ENCODE assay signal across 8 cellular contexts in the genomic region with DNA sequence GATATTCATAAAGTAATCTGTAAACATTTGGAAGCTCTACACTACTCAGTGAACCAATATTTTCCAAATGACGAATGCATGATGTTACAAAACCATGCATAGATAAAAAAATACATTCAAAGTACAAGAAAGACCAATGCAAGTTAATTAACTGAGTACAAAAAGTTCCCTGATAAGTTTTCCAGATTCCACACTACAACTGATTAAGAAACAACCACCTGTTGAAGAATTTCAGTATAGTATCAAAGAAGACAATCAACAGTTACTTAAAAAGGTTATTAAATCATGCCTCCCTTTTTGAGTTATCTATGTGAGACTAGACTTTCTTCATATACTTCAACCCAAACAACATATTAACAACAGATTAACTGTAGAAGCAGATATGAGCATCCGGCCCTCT.
"Had no signal": no experiment of that assay in that cellular context is flagged by ENCODE, and none has a peak within 500 bp of the region (broad histone marks: within the 10 kb centered on the region; RNA-seq: fewer than 3 reads in every experiment).

No MANE protein-coding gene starts in this region.

- ATAC-seq: HepG2, K562 had no signal

- H3K27ac ChIP-seq: HL-60 had no signal

- DNase-seq: IMR-90, KBM-7, KG1 had no signal

- H3K4me3 ChIP-seq: K562 had no signal

- H3K4me3 Mint-ChIP-seq: IgD-negative memory B cell had no signal

- FAIRE-seq: HepG2, HTR-8/SVneo, K562 had no signal

- H3K27me3 Mint-ChIP-seq: IgD-negative memory B cell had no signal

- H3K27ac Mint-ChIP-seq: IgD-negative memory B cell had no signal
